Comparison of ENCODE assay signal across 8 cellular contexts in the genomic region with DNA sequence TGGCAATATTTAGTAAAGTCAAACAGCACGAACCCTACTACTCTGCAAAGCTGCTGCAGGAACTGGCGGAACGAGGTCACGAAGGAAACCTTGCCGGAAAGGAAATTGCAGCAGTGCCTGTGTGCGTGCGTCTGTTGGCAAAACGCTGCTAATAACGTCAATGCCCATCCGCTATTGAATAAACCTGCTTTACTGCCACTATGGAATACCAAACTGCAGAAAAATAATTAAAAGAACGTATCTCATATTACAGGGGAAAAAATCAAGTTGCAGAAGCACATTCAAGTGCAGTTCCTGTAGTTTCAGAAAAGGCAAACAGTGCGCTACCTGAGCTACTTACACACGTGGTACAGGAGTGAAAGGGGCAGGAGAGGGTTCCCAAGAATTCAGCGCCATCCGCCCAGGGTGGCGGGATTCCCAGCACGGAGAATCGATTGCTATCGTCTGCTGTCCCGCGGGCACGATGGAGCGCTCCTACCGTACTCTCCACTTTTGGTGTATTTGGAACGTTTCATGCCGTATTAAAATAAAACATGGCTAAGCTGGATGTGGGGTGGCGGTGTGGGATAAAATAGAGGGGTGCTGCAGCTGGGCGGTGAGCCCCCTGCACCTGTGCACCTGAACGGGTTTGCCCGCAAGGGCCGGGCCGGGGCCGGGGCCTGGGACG. TPM values are rescaled to one million over a fixed set of nuclear protein-coding genes. Genes with fewer than 3 reads are reported as not detected.
DNase-seq lines count a peak whose midpoint lies in the region; ATAC-seq, FAIRE-seq and TF ChIP-seq lines count a peak whose summit lies in the region.

No MANE protein-coding gene starts in this region.

- H3K4me2 ChIP-seq in A549 (peak overlapping the region; percentile 93), fibroblast of lung (ENCODE audit: extremely low read depth, insufficient read depth, low read length) (peak overlapping the region; percentile 94)

- WGBS in A549 (ENCODE audit: missing lambda C conversion rate), result 37% methylated on average over 33 of the region's 34 CpGs
- 1 to 3% methylated on average over 27 to 31 of the region's 34 CpGs for WGBS in thyroid gland, 2 donors

- POLR2A ChIA-PET in A549 (lab: Yijun Ruan, JAX), result interaction anchor here (0.5 to 1.0 kb wide), 9 partner anchors 8 to 550 kb away, joined by 3 to 4 read pairs (median 3); no protein-coding TSS in a partner anchor

- no peaks in the 10 kb centered on the region for H3K27me3 ChIP-seq in fibroblast of lung (ENCODE audit: control insufficient read depth, insufficient read depth, low read length)
- no peaks in the 10 kb centered on the region for H3K27me3 ChIP-seq in thyroid gland

- DNase-seq in A549 (ENCODE audit: low read depth in 1 of 2, low spot score in 1 of 2), result no peak
- DNase-seq in NOMO-1 treated with DMSO at 0.1 percent for 48 hours (lab: John Stamatoyannopoulos, UW; ENCODE audit: unreplicated experiment), result peak; percentile 72
- peak; percentile 46 for DNase-seq in activated T-helper 1 cell treated with Interleukin-2 at 50 U/mL for 16 hours (ENCODE audit: low read depth)
- DNase-seq in fibroblast of lung (ENCODE audit: low read depth in 2 of 2), result peak; percentile 33 to 65
- DNase-seq in natural killer cell treated with Interleukin-12 subunit alpha and Interleukin-12 subunit beta and Interleukin-15 and Interleukin-18, amount 100 ng/mL, for 72 hours (ENCODE audit: low spot score), result peak; percentile 68
- DNase-seq in thyroid gland, result peak; percentile 48 to 57
- DNase-seq in NCI-H1436 treated with DMSO at 0.1 percent for 48 hours (lab: John Stamatoyannopoulos, UW), result no peak

- peak overlapping the region; percentile 93 to 96 for H3K27ac Mint-ChIP-seq in natural killer cell treated with Interleukin-12 subunit alpha and Interleukin-12 subunit beta and Interleukin-15 and Interleukin-18, amount 100 ng/mL, for 72 hours

- no peaks in the 10 kb centered on the region for H4K20me1 ChIP-seq in fibroblast of lung (ENCODE audit: control insufficient read depth, extremely low read depth, insufficient read depth, low read length)

- intact Hi-C loops in thyroid gland (cut with DNase I), result no loop called here

- ATAC-seq in A549 (peak; percentile 0 to 5; a peak in 4 of 6 replicates), GM21825 (IDR thresholded peaks at IDR 0.05; ENCODE audit: unreplicated experiment) (peak; percentile 0)
- ATAC-seq in natural killer cell treated with Interleukin-12 subunit alpha and Interleukin-12 subunit beta and Interleukin-15 and Interleukin-18, amount 100 ng/mL, for 72 hours, result peak in 1 of 2 donors; percentile 37

- peak overlapping the region; percentile 91 for H3K4me3 Mint-ChIP-seq in natural killer cell treated with Interleukin-12 subunit alpha and Interleukin-12 subunit beta and Interleukin-15 and Interleukin-18, amount 100 ng/mL, for 72 hours

- no peak for FAIRE-seq in A549 (lab: Jason Lieb, UNC)

- no peaks in the 10 kb centered on the region for H3K9me3 ChIP-seq in A549
- H3K9me3 ChIP-seq in fibroblast of lung (ENCODE audit: control insufficient read depth, insufficient read depth, low read depth, low read length), result no peaks in the 10 kb centered on the region
- H3K9me3 ChIP-seq in thyroid gland, result no peaks in the 10 kb centered on the region

- peaks cover 14% of the 10 kb centered on the region for H3K79me2 ChIP-seq in fibroblast of lung (ENCODE audit: control insufficient read depth, insufficient read depth, low read length)

- H3K27me3 Mint-ChIP-seq in natural killer cell treated with Interleukin-12 subunit alpha and Interleukin-12 subunit beta and Interleukin-15 and Interleukin-18, amount 100 ng/mL, for 72 hours, result no peaks in the 10 kb centered on the region

- CTCF ChIA-PET in A549 (lab: Yijun Ruan, JAX), result interaction anchor here (1.2 kb wide), 1 partner anchor 111 kb away, joined by 3 read pairs; no protein-coding TSS in a partner anchor

- no peaks in the 10 kb centered on the region for H3K9me3 Mint-ChIP-seq in natural killer cell treated with Interleukin-12 subunit alpha and Interleukin-12 subunit beta and Interleukin-15 and Interleukin-18, amount 100 ng/mL, for 72 hours

- TF ChIP-seq RAD21 in A549 (conservative IDR thresholded peaks at IDR 0.05 in 1 of 2, IDR thresholded peaks at IDR 0.05 in 1 of 2), result no peak

- peaks cover 44 to 60% of the 10 kb centered on the region in 2 donors for H3K4me1 Mint-ChIP-seq in natural killer cell treated with Interleukin-12 subunit alpha and Interleukin-12 subunit beta and Interleukin-15 and Interleukin-18, amount 100 ng/mL, for 72 hours (ENCODE audit: low read depth in 2 of 2)

- H3K27ac ChIP-seq in A549 (peak overlapping the region; percentile 52 to 72; a peak in 5 of 6 replicates), fibroblast of lung (ENCODE audit: insufficient read depth, low read length) (peak overlapping the region; percentile 17), thyroid gland (peak overlapping the region; percentile 57 to 91 (median 87))

- TF ChIP-seq CTCF in A549 (IDR thresholded peaks at IDR 0.05) (no peak), fibroblast of lung (conservative IDR thresholded peaks at IDR 0.05 in 1 of 2, IDR thresholded peaks at IDR 0.05 in 1 of 2; ENCODE audit: low read depth in 1 of 2, low read length in 2 of 2) (no peak), thyroid gland (IDR thresholded peaks at IDR 0.05) (no peak)

- H3K36me3 Mint-ChIP-seq in natural killer cell treated with Interleukin-12 subunit alpha and Interleukin-12 subunit beta and Interleukin-15 and Interleukin-18, amount 100 ng/mL, for 72 hours, result peaks cover 9% of the 10 kb centered on the region

- TF ChIP-seq POLR2A in A549 (IDR thresholded peaks at IDR 0.05; ENCODE audit: low read length) (no peak), thyroid gland (IDR thresholded peaks at IDR 0.05) (no peak)

- peaks cover 7% of the 10 kb centered on the region for H3K36me3 ChIP-seq in fibroblast of lung (ENCODE audit: control insufficient read depth, insufficient read depth, low read length)
- H3K36me3 ChIP-seq in thyroid gland, result peaks cover 13 to 24% of the 10 kb centered on the region in 2 donors

- H3K4me3 ChIP-seq in A549 (peak overlapping the region; percentile 97), fibroblast of lung (replicated peaks in 1 of 4; ENCODE audit: control extremely low read depth in 1 of 4, insufficient read depth in 1 of 4, low read depth in 3 of 4, low read length in 4 of 4) (peak overlapping the region; percentile 58 to 83 (median 76)), thyroid gland (replicated peaks in 1 of 3) (peak overlapping the region; percentile 1 to 89 (median 75))

- peaks cover 22% of the 10 kb centered on the region; the same call in 2 of the 3 replicates for H3K4me1 ChIP-seq in A549
- peaks cover 2% of the 10 kb centered on the region for H3K4me1 ChIP-seq in fibroblast of lung (ENCODE audit: control insufficient read depth, extremely low read depth, insufficient read depth, low read length)
- peaks cover 22 to 33% of the 10 kb centered on the region in 2 donors for H3K4me1 ChIP-seq in thyroid gland

- no peak for TF ChIP-seq EP300 in A549 (IDR thresholded peaks at IDR 0.05)

- no peak overlapping the region for H3K9ac ChIP-seq in fibroblast of lung (ENCODE audit: insufficient read depth, low read length)

- H2AFZ ChIP-seq in fibroblast of lung (ENCODE audit: low read length), result peak overlapping the region; percentile 73

TF ChIP-seq in A549, 52 proteins besides CTCF, POLR2A, EP300 and RAD21:
- TF ChIP-seq TP53 (CRISPR knock-in tag; IDR thresholded peaks at IDR 0.05) (no peak), BCL3 (IDR thresholded peaks at IDR 0.05) (no peak), ZFP36 (IDR thresholded peaks at IDR 0.05; ENCODE audit: borderline replicate concordance, partially characterized antibody) (no peak), MAFK (IDR thresholded peaks at IDR 0.05; ENCODE audit: partially characterized antibody) (no peak), JUN (IDR thresholded peaks at IDR 0.05) (0 out of 5 replicates have a peak, but pooled peaks of 1 of the 2 experiments have one; percentile 42), NFE2L2 (conservative IDR thresholded peaks at IDR 0.05; ENCODE audit: low read length) (no peak)

RNA-seq across cellular contexts. Expression of gene NADSYN1, which starts 0.5 kb away (rescaled TPM):
- polyA plus RNA-seq in A549 (2011; rRNA removed) (34.6 and 47.1 TPM in 2 replicates), A549 (2017; fragmentation: RNase III; extraction: RNeasy Plus Mini Kit Qiagen cat#74134 plus additional on column Dnase treatment) (63.3 to 70.9 TPM (median 67.6 TPM) in 3 replicates), fibroblast of lung (22.0 and 23.1 TPM in 2 replicates)
- 43.0 and 47.3 TPM in 2 replicates for polyA plus RNA-seq in A549 (2012; cell fraction: cytosol; rRNA removed)
- 131 and 187 TPM in 2 replicates for polyA plus RNA-seq in A549 (2012; cell fraction: nucleus; rRNA removed)
- polyA minus RNA-seq in A549 (2011; rRNA and poly(A)+ RNA removed), result 85.0 and 86.1 TPM in 2 replicates
- total RNA-seq in fibroblast of lung (81.7 and 84.5 TPM in 2 replicates), thyroid gland (100 to 1,000 TPM in 1 of 4 donors, 10 to 100 TPM in 3; 41.9 to 102 (median 54.7) TPM)
- 31.6 and 31.9 TPM in 2 replicates for polyA plus RNA-seq in fibroblast of lung (2012)
- polyA minus RNA-seq in fibroblast of lung (ENCODE audit: low replicate concordance), result 105 TPM in 2 replicates
- 100 to 1,000 TPM; 117 to 129 TPM for total RNA-seq in natural killer cell treated with Interleukin-12 subunit alpha and Interleukin-12 subunit beta and Interleukin-15 and Interleukin-18, amount 100 ng/mL, for 72 hours

RNA-seq across cellular contexts. Expression of gene DHCR7, which starts 4.3 kb away (rescaled TPM):
- polyA plus RNA-seq in A549 (2011; rRNA removed) (42.7 and 44.2 TPM in 2 replicates), A549 (2017; fragmentation: RNase III; extraction: RNeasy Plus Mini Kit Qiagen cat#74134 plus additional on column Dnase treatment) (47.2 to 82.2 TPM (median 75.8 TPM) in 3 replicates), fibroblast of lung (64.6 and 90.8 TPM in 2 replicates)
- polyA plus RNA-seq in A549 (2012; cell fraction: cytosol; rRNA removed), result 47.8 and 65.4 TPM in 2 replicates
- polyA plus RNA-seq in A549 (2012; cell fraction: nucleus; rRNA removed), result 102 and 119 TPM in 2 replicates
- 56.9 and 64.4 TPM in 2 replicates for polyA minus RNA-seq in A549 (2011; rRNA and poly(A)+ RNA removed)
- total RNA-seq in fibroblast of lung (48.5 and 148 TPM in 2 replicates), thyroid gland (10 to 100 TPM in 3 of 4 donors, 1 to 10 TPM in 1; 8.3 to 32.0 (median 23.7) TPM)
- 98.2 and 135 TPM in 2 replicates for polyA plus RNA-seq in fibroblast of lung (2012)
- 472 and 515 TPM in 2 replicates for polyA minus RNA-seq in fibroblast of lung (ENCODE audit: low replicate concordance)
- 100 to 1,000 TPM in 1 of 2 donors, 10 to 100 TPM in 1; 75.8 to 104 TPM for total RNA-seq in natural killer cell treated with Interleukin-12 subunit alpha and Interleukin-12 subunit beta and Interleukin-15 and Interleukin-18, amount 100 ng/mL, for 72 hours

Comparison
In these comparisons a context has a peak if more than half of its experiments do, and no peak if none do; other contexts are left out.
1. DNase-seq: peak in NOMO-1 treated with DMSO at 0.1 percent for 48 hours (single experiment), activated T-helper 1 cell treated with Interleukin-2 at 50 U/mL for 16 hours (single experiment), fibroblast of lung (2 of 2), natural killer cell treated with Interleukin-12 subunit alpha and Interleukin-12 subunit beta and Interleukin-15 and Interleukin-18, amount 100 ng/mL, for 72 hours (single experiment) and thyroid gland (2 of 2); none in A549 (0 of 2) and NCI-H1436 treated with DMSO at 0.1 percent for 48 hours (single experiment).
2. H3K27ac ChIP-seq: peak in every context shown above with its lines; median percentile 87 in thyroid gland; 62 in A549; 17 in fibroblast of lung.
3. Peak in every context shown above with its lines, with median percentiles within 50 percentile points of each other: H3K4me3 ChIP-seq.